Comparison of ENCODE assay signal across 20 cellular contexts in genomic region chr13:73212482-73212881, GRCh38.
"Had no signal": no experiment of that assay in that cellular context is flagged by ENCODE, and none has a peak within 500 bp of the region (broad histone marks: within the 10 kb centered on the region; RNA-seq: fewer than 3 reads in every experiment).

No MANE protein-coding gene starts in this region.

- H3K27ac Mint-ChIP-seq: activated CD4-positive, alpha-beta T cell treated with anti-CD3 and anti-CD28 coated beads, Interleukin-2, amount 10 ng/mL, durations not matched to agents 24 days and 14 days; activated CD8-positive, alpha-beta memory T cell treated with anti-CD3 and anti-CD28 coated beads, Interleukin-2, amount 10 ng/mL, durations not matched to agents 7 days and 5 days; activated naive CD4-positive, alpha-beta T cell treated with anti-CD3 and anti-CD28 coated beads, Interleukin-2, amount 50 U/mL, for 24 hours; activated T-cell treated with anti-CD3 and anti-CD28 coated beads, Interleukin-2, amount 50 U/mL, for 24 hours; activated T-helper 1 cell treated with anti-CD3 and anti-CD28 coated beads, Interleukin-12 subunit alpha, Interleukin-12 subunit beta, Interleukin-2, Interleukin-4 antibody, amounts not matched to agents 30 ng/mL and 10 ng/mL and 1 ng/mL, durations not matched to agents 14 hours and 24 hours and 36 hours; T-helper 1 cell treated with Interleukin-12 subunit alpha and Interleukin-12 subunit beta and Interleukin-4 antibody, amounts not matched to agents 30 μg/mL and 1 μg/mL, for 36 hours had no signal

- H3K27me3 Mint-ChIP-seq: activated naive CD4-positive, alpha-beta T cell treated with anti-CD3 and anti-CD28 coated beads, Interleukin-2, amount 50 U/mL, for 24 hours had no signal

- H3K4me3 Mint-ChIP-seq: activated CD4-positive, alpha-beta T cell treated with anti-CD3 and anti-CD28 coated beads, Interleukin-2, amount 10 ng/mL, durations not matched to agents 24 days and 14 days; activated CD8-positive, alpha-beta memory T cell treated with anti-CD3 and anti-CD28 coated beads, Interleukin-2, amount 10 ng/mL, durations not matched to agents 7 days and 5 days; activated naive CD4-positive, alpha-beta T cell treated with anti-CD3 and anti-CD28 coated beads, Interleukin-2, amount 50 U/mL, for 24 hours; activated T-cell treated with anti-CD3 and anti-CD28 coated beads, Interleukin-2, amount 50 U/mL, for 24 hours; activated T-helper 1 cell treated with anti-CD3 and anti-CD28 coated beads, Interleukin-12 subunit alpha, Interleukin-12 subunit beta, Interleukin-2, Interleukin-4 antibody, amounts not matched to agents 30 ng/mL and 10 ng/mL and 1 ng/mL, durations not matched to agents 14 hours and 24 hours and 36 hours; T-helper 1 cell treated with Interleukin-12 subunit alpha and Interleukin-12 subunit beta and Interleukin-4 antibody, amounts not matched to agents 30 μg/mL and 1 μg/mL, for 36 hours had no signal

- H3K9me3 Mint-ChIP-seq: activated CD4-positive, alpha-beta T cell treated with anti-CD3 and anti-CD28 coated beads, Interleukin-2, amount 10 ng/mL, durations not matched to agents 24 days and 14 days; activated naive CD4-positive, alpha-beta T cell treated with anti-CD3 and anti-CD28 coated beads, Interleukin-2, amount 50 U/mL, for 24 hours; activated T-cell treated with anti-CD3 and anti-CD28 coated beads, Interleukin-2, amount 50 U/mL, for 24 hours; activated T-helper 1 cell treated with anti-CD3 and anti-CD28 coated beads, Interleukin-12 subunit alpha, Interleukin-12 subunit beta, Interleukin-2, Interleukin-4 antibody, amounts not matched to agents 30 ng/mL and 10 ng/mL and 1 ng/mL, durations not matched to agents 14 hours and 24 hours and 36 hours; T-helper 1 cell treated with Interleukin-12 subunit alpha and Interleukin-12 subunit beta and Interleukin-4 antibody, amounts not matched to agents 30 μg/mL and 1 μg/mL, for 36 hours had no signal

- H3K36me3 Mint-ChIP-seq: activated CD8-positive, alpha-beta memory T cell treated with anti-CD3 and anti-CD28 coated beads, Interleukin-2, amount 10 ng/mL, durations not matched to agents 7 days and 5 days; activated naive CD4-positive, alpha-beta T cell treated with anti-CD3 and anti-CD28 coated beads, Interleukin-2, amount 50 U/mL, for 24 hours had no signal

- ATAC-seq: activated CD4-positive, CD25-positive, alpha-beta regulatory T cell treated with anti-CD3 and anti-CD28 coated beads, Interleukin-2, amount 50 U/mL, for 24 hours; activated CD8-positive, alpha-beta memory T cell treated with anti-CD3 and anti-CD28 coated beads, Interleukin-2, amount 10 ng/mL, durations not matched to agents 7 days and 5 days had no signal

- DNase-seq: activated CD4-positive, alpha-beta T cell treated with anti-CD3 and anti-CD28 coated beads, Interleukin-2, amount 10 ng/mL, durations not matched to agents 24 days and 14 days; activated CD4-positive, alpha-beta T cell treated with anti-CD3 and anti-CD28 coated beads, Interleukin-2, amount 50 U/mL, for 48 hours; activated CD8-positive, alpha-beta memory T cell treated with anti-CD3 and anti-CD28 coated beads, Interleukin-2, amount 10 ng/mL, durations not matched to agents 7 days and 5 days; activated effector memory CD4-positive, alpha-beta T cell treated with Interleukin-2 at 50 U/mL for 16 hours; activated naive CD4-positive, alpha-beta T cell; activated T-cell treated with anti-CD3 and anti-CD28 coated beads, Interleukin-2, amount 50 U/mL, for 24 hours; amygdala; caudate nucleus; MM.1S; NCI-H1105 treated with DMSO at 0.1 percent for 48 hours; NCI-H1694; NCI-H2029; NCI-H510A treated with DMSO at 0.1 percent for 48 hours; NCI-H69; NK-92 treated with Interleukin-12 subunit alpha and Interleukin-12 subunit beta, amount 100 ng/mL, for 24 hours; SHP77 treated with DMSO at 0.1 percent for 48 hours had no signal
